Comparison of ENCODE assay signal across 20 cellular contexts in the genomic region with DNA sequence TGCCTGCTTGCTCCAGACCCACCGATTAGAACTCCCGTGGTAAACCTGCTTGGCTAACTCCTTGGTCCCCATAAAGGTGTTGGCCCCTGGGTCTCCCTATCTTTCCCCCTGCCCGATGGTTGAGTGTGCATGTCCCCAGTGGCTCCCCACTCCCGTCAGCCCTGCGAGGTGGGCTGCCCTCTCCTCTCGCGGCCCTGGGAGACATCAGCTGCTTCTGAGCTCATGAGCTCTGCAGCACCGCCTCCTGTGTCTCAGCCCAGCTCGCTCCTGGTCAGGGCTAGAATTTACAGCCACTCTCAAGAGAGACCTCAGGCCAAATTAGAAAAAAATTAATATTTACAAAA. TPM values are rescaled to one million over a fixed set of nuclear protein-coding genes. Genes with fewer than 3 reads are reported as not detected.
DNase-seq lines count a peak whose midpoint lies in the region; TF ChIP-seq lines count a peak whose summit lies in the region.
"Had no signal": no experiment of that assay in that cellular context is flagged by ENCODE, and none has a peak within 500 bp of the region (broad histone marks: within the 10 kb centered on the region; RNA-seq: fewer than 3 reads in every experiment).

No MANE protein-coding gene starts in this region.

- H3K27me3 ChIP-seq in sigmoid colon: no peaks in the 10 kb centered on the region
- H3K27me3 ChIP-seq in ascending aorta: no peaks in the 10 kb centered on the region
- no peaks in the 10 kb centered on the region for H3K27me3 ChIP-seq in MG63

- H3K4me1 Mint-ChIP-seq in HFFc6 (ENCODE audit: low read depth) (peaks cover 22% of the 10 kb centered on the region), neural crest cell (peaks cover 41% of the 10 kb centered on the region), endothelial cell (ENCODE audit: unreplicated experiment) (peaks cover 17% of the 10 kb centered on the region)

- no peak for TF ChIP-seq CTCF in HFFc6 (IDR thresholded peaks at IDR 0.05)
- TF ChIP-seq CTCF in neural crest cell (conservative IDR thresholded peaks at IDR 0.05): no peak
- no peak for TF ChIP-seq CTCF in sigmoid colon (IDR thresholded peaks at IDR 0.05)
- TF ChIP-seq CTCF in ascending aorta (IDR thresholded peaks at IDR 0.05): no peak
- TF ChIP-seq CTCF in endothelial cell (IDR thresholded peaks at IDR 0.05; ENCODE audit: unreplicated experiment): no peak

- H3K4me3 ChIP-seq in sigmoid colon (no peak overlapping the region), ascending aorta (no peak overlapping the region), MG63 (no peak overlapping the region)

- H3K36me3 ChIP-seq in sigmoid colon (no peaks in the 10 kb centered on the region), ascending aorta (no peaks in the 10 kb centered on the region), MG63 (no peaks in the 10 kb centered on the region)

- H3K9me3 ChIP-seq in sigmoid colon: no peaks in the 10 kb centered on the region
- H3K9me3 ChIP-seq in ascending aorta: no peaks in the 10 kb centered on the region
- no peaks in the 10 kb centered on the region for H3K9me3 ChIP-seq in MG63

- TF ChIP-seq EP300 in sigmoid colon (IDR thresholded peaks at IDR 0.05): no peak

- peak overlapping the region in 3 of 4 donors; percentile 5 to 45 (median 41) for H3K27ac ChIP-seq in sigmoid colon
- no peak overlapping the region for H3K27ac ChIP-seq in ascending aorta

- H3K4me1 ChIP-seq in sigmoid colon: no peaks in the 10 kb centered on the region
- H3K4me1 ChIP-seq in ascending aorta: peaks cover 0 to 3% of the 10 kb centered on the region in 2 donors

- no peak for TF ChIP-seq POLR2A in sigmoid colon (IDR thresholded peaks at IDR 0.05)

- no peak for DNase-seq in HFFc6
- peak; percentile 45 for DNase-seq in ecto neural progenitor cell (ENCODE audit: low spot score)
- no peak for DNase-seq in neural crest cell (ENCODE audit: low read depth, low spot score)
- peak; percentile 66 for DNase-seq in sigmoid colon
- DNase-seq in ascending aorta (ENCODE audit: low spot score in 2 of 2): no peak
- DNase-seq in MG63: no peak
- DNase-seq in NCI-H1694 (lab: John Stamatoyannopoulos, UW): no peak
- DNase-seq in endothelial cell (ENCODE audit: low spot score): no peak
- DNase-seq: COR-L47, DMS153, GOT3, Karpas-422, MM.1S, NCI-H1092 treated with DMSO at 0.1 percent for 48 hours, NCI-H1694 treated with DMSO at 0.1 percent for 48 hours, NCI-H226, NCI-H526, SHP77 had no signal

- intact Hi-C loops in sigmoid colon (cut with DNase I): no loop called here
- intact Hi-C loops in ascending aorta (cut with DNase I): no loop called here

- H3K27me3 Mint-ChIP-seq in HFFc6 (ENCODE audit: insufficient read depth) (peaks cover 5% of the 10 kb centered on the region), neural crest cell (ENCODE audit: low read depth) (no peaks in the 10 kb centered on the region), endothelial cell (ENCODE audit: unreplicated experiment) (peaks cover 7% of the 10 kb centered on the region)

- H3K27ac Mint-ChIP-seq in HFFc6: peak overlapping the region; percentile 83
- H3K27ac Mint-ChIP-seq in neural crest cell (ENCODE audit: unreplicated experiment): peak overlapping the region; percentile 58
- no peak overlapping the region for H3K27ac Mint-ChIP-seq in endothelial cell (ENCODE audit: unreplicated experiment)

- 81 to 88% methylated on average over 9 of the region's 9 CpGs for WGBS in sigmoid colon, 2 donors

- no peaks in the 10 kb centered on the region for H3K36me3 Mint-ChIP-seq in HFFc6 (ENCODE audit: low read depth)
- H3K36me3 Mint-ChIP-seq in neural crest cell (ENCODE audit: low read depth): no peaks in the 10 kb centered on the region
- no peaks in the 10 kb centered on the region for H3K36me3 Mint-ChIP-seq in endothelial cell (ENCODE audit: low read depth, unreplicated experiment)
- H3K36me3 Mint-ChIP-seq: CD14-positive monocyte had no signal

- H3K9me3 Mint-ChIP-seq in HFFc6 (no peaks in the 10 kb centered on the region; the same call in 1 of the 2 replicates), neural crest cell (no peaks in the 10 kb centered on the region), endothelial cell (ENCODE audit: unreplicated experiment) (no peaks in the 10 kb centered on the region)

- H3K4me3 Mint-ChIP-seq in HFFc6: peak overlapping the region; percentile 65
- no peak overlapping the region for H3K4me3 Mint-ChIP-seq in neural crest cell
- no peak overlapping the region for H3K4me3 Mint-ChIP-seq in endothelial cell (ENCODE audit: unreplicated experiment)
- H3K4me3 Mint-ChIP-seq: CD14-positive monocyte had no signal

RNA-seq across cellular contexts. Expression of a gene that starts 15.9 kb away (rescaled TPM):
- 10 to 100 TPM; 16.6 to 19.5 (median 18.9) TPM for total RNA-seq in HFFc6 (2021; fragmentation: NEBNext Ultra II Directional; extraction: Animal tissue kit (Norgen Biotek cat#: 25700))
- total RNA-seq in neural crest cell: 16.4 and 16.6 TPM in 2 replicates
- total RNA-seq in sigmoid colon: 10 to 100 TPM in 1 of 4 donors, 1 to 10 TPM in 3; 6.9 to 14.7 (median 7.7) TPM
- 1 to 10 TPM; 1.8 to 2.9 (median 2.8) TPM for polyA plus RNA-seq in sigmoid colon
- total RNA-seq in ascending aorta: 11.1 TPM
- total RNA-seq in MG63 (2014; rRNA removed; shearing (Covaris generic); ENCODE audit: low replicate concordance): 5.1 and 13.0 TPM in 2 replicates
- 8.4 TPM for total RNA-seq in endothelial cell (ENCODE audit: unreplicated experiment)

RNA-seq across cellular contexts. Expression of a gene that starts 45.1 kb away (rescaled TPM):
- total RNA-seq in HFFc6 (2021; fragmentation: NEBNext Ultra II Directional; extraction: Animal tissue kit (Norgen Biotek cat#: 25700)): not detected
- not detected in 2 replicates for total RNA-seq in neural crest cell
- not detected for total RNA-seq in sigmoid colon
- polyA plus RNA-seq in sigmoid colon: under 1 TPM in 2 of 3 donors, not detected in 1; 0.13 to 0.23 TPM
- not detected for total RNA-seq in ascending aorta
- not detected in 2 replicates for total RNA-seq in MG63 (2014; rRNA removed; shearing (Covaris generic); ENCODE audit: low replicate concordance)
- not detected for total RNA-seq in endothelial cell (ENCODE audit: unreplicated experiment)
- total RNA-seq: A673 had no signal
- polyA plus RNA-seq: CD14-positive monocyte had no signal

Comparison
In these comparisons a context has a peak if more than half of its experiments do, and no peak if none do; other contexts are left out.
1. DNase-seq: peak in ecto neural progenitor cell (single experiment) and sigmoid colon (single experiment); none in HFFc6 (single experiment), neural crest cell (single experiment), ascending aorta (0 of 2), MG63 (single experiment), NCI-H1694 (single experiment) and endothelial cell (single experiment).
2. H3K27ac ChIP-seq: peak in sigmoid colon (3 of 4); none in ascending aorta (0 of 2).